ENCODE assay signal across 28 cellular contexts in the genomic region with DNA sequence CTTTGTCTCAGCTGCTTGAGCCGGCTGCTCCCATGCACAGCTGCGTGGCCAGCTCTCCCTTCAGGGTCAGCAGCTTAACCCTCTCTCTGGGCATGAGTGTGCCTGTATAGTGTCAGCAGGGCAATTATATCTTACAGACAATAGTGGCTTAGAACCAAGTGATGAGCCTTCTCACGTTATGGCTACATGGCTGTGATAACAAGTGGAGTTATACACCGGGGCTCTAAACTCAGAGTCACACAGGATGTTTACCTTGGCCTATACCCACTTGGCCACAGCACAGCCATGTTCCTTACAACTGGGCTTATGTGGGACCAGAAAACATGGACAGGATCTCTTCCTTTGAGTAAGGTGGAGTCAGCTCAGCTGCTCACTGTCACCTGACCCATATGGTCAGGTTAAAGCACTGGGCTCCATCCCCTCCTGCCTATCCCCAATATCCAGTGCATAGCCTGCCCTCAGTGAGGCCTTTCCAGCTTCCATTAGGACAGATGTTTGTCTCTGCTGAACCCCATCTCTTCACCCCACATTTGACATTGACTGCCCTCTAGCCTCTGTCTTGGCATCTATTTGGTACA.
"Had no signal": no experiment of that assay in that cellular context is flagged by ENCODE, and none has a peak within 500 bp of the region (broad histone marks: within the 10 kb centered on the region; RNA-seq: fewer than 3 reads in every experiment).

No MANE protein-coding gene starts in this region.

- H3K4me3 ChIP-seq: ascending aorta, heart right ventricle, left ventricle myocardium inferior, mucosa of descending colon, psoas muscle, smooth muscle cell, tibial nerve had no signal

- H3K27me3 ChIP-seq: ascending aorta, brain microvascular endothelial cell, tibial nerve had no signal

- H3K36me3 Mint-ChIP-seq: activated CD4-positive, alpha-beta memory T cell treated with anti-CD3 and anti-CD28 coated beads for 36 hours; activated naive CD8-positive, alpha-beta T cell treated with anti-CD3 and anti-CD28 coated beads for 36 hours; stimulated activated memory B cell treated with anti-CD40 and anti-IgM and Interleukin-4, amounts not matched to agents 10 μg/mL and 1 μg/mL and 100 μg/mL, for 72 hours had no signal

- H3K9me3 ChIP-seq: ascending aorta, heart right ventricle, left ventricle myocardium inferior, mucosa of descending colon, psoas muscle, tibial nerve had no signal

- H3K27me3 Mint-ChIP-seq: activated CD4-positive, alpha-beta T cell treated with anti-CD3 and anti-CD28 coated beads, Interleukin-2, amount 10 ng/mL, durations not matched to agents 24 days and 14 days had no signal

- H3K9me3 Mint-ChIP-seq: activated CD4-positive, alpha-beta memory T cell treated with anti-CD3 and anti-CD28 coated beads for 36 hours; activated CD4-positive, alpha-beta T cell treated with anti-CD3 and anti-CD28 coated beads, Interleukin-2, amount 10 ng/mL, durations not matched to agents 24 days and 14 days; activated naive CD4-positive, alpha-beta T cell treated with anti-CD3 and anti-CD28 coated beads for 36 hours; activated naive CD8-positive, alpha-beta T cell treated with anti-CD3 and anti-CD28 coated beads for 36 hours; activated T-helper 1 cell treated with anti-CD3 and anti-CD28 coated beads, Interleukin-12 subunit alpha, Interleukin-12 subunit beta, Interleukin-2, Interleukin-4 antibody, amounts not matched to agents 30 ng/mL and 10 ng/mL and 1 ng/mL, durations not matched to agents 14 hours and 24 hours and 36 hours; stimulated activated memory B cell treated with anti-CD40 and anti-IgM and Interleukin-4, amounts not matched to agents 10 μg/mL and 1 μg/mL and 100 μg/mL, for 72 hours; T-helper 1 cell treated with Interleukin-12 subunit alpha and Interleukin-12 subunit beta and Interleukin-4 antibody, amounts not matched to agents 30 μg/mL and 1 μg/mL, for 36 hours had no signal

- H3K79me2 ChIP-seq: parathyroid adenoma had no signal

- FAIRE-seq: endothelial cell of umbilical vein had no signal

- H3K4me1 Mint-ChIP-seq: activated CD4-positive, alpha-beta T cell treated with anti-CD3 and anti-CD28 coated beads, Interleukin-2, amount 10 ng/mL, durations not matched to agents 24 days and 14 days; activated naive CD8-positive, alpha-beta T cell treated with anti-CD3 and anti-CD28 coated beads for 36 hours; stimulated activated memory B cell treated with anti-CD40 and anti-IgM and Interleukin-4, amounts not matched to agents 10 μg/mL and 1 μg/mL and 100 μg/mL, for 72 hours had no signal

- H3K4me1 ChIP-seq: ascending aorta, heart right ventricle, left ventricle myocardium inferior, parathyroid adenoma, psoas muscle, tibial nerve had no signal

- H2AFZ ChIP-seq: parathyroid adenoma had no signal

- H3K4me2 ChIP-seq: smooth muscle cell had no signal

- H3K36me3 ChIP-seq: ascending aorta, brain microvascular endothelial cell, heart right ventricle, left ventricle myocardium inferior, tibial nerve had no signal

- H3K27ac Mint-ChIP-seq: activated CD4-positive, alpha-beta memory T cell treated with anti-CD3 and anti-CD28 coated beads for 36 hours; activated CD4-positive, alpha-beta T cell treated with anti-CD3 and anti-CD28 coated beads, Interleukin-2, amount 10 ng/mL, durations not matched to agents 24 days and 14 days; activated naive CD4-positive, alpha-beta T cell treated with anti-CD3 and anti-CD28 coated beads for 36 hours; activated naive CD8-positive, alpha-beta T cell treated with anti-CD3 and anti-CD28 coated beads for 36 hours; activated T-helper 1 cell treated with anti-CD3 and anti-CD28 coated beads, Interleukin-12 subunit alpha, Interleukin-12 subunit beta, Interleukin-2, Interleukin-4 antibody, amounts not matched to agents 30 ng/mL and 10 ng/mL and 1 ng/mL, durations not matched to agents 14 hours and 24 hours and 36 hours; stimulated activated memory B cell treated with anti-CD40 and anti-IgM and Interleukin-4, amounts not matched to agents 10 μg/mL and 1 μg/mL and 100 μg/mL, for 72 hours; T-helper 1 cell treated with Interleukin-12 subunit alpha and Interleukin-12 subunit beta and Interleukin-4 antibody, amounts not matched to agents 30 μg/mL and 1 μg/mL, for 36 hours had no signal

- H3K4me3 Mint-ChIP-seq: activated CD4-positive, alpha-beta memory T cell treated with anti-CD3 and anti-CD28 coated beads for 36 hours; activated CD4-positive, alpha-beta T cell treated with anti-CD3 and anti-CD28 coated beads, Interleukin-2, amount 10 ng/mL, durations not matched to agents 24 days and 14 days; activated naive CD4-positive, alpha-beta T cell treated with anti-CD3 and anti-CD28 coated beads for 36 hours; activated naive CD8-positive, alpha-beta T cell treated with anti-CD3 and anti-CD28 coated beads for 36 hours; activated T-helper 1 cell treated with anti-CD3 and anti-CD28 coated beads, Interleukin-12 subunit alpha, Interleukin-12 subunit beta, Interleukin-2, Interleukin-4 antibody, amounts not matched to agents 30 ng/mL and 10 ng/mL and 1 ng/mL, durations not matched to agents 14 hours and 24 hours and 36 hours; stimulated activated memory B cell treated with anti-CD40 and anti-IgM and Interleukin-4, amounts not matched to agents 10 μg/mL and 1 μg/mL and 100 μg/mL, for 72 hours; T-helper 1 cell treated with Interleukin-12 subunit alpha and Interleukin-12 subunit beta and Interleukin-4 antibody, amounts not matched to agents 30 μg/mL and 1 μg/mL, for 36 hours had no signal

- H3K27ac ChIP-seq: ascending aorta, brain microvascular endothelial cell, heart right ventricle, left ventricle myocardium inferior, parathyroid adenoma, psoas muscle, tibial nerve had no signal

- DNase-seq: activated CD4-positive, alpha-beta memory T cell treated with anti-CD3 and anti-CD28 coated beads for 36 hours; activated CD4-positive, alpha-beta T cell treated with anti-CD3 and anti-CD28 coated beads, Interleukin-2, amount 10 ng/mL, durations not matched to agents 24 days and 14 days; activated CD4-positive, CD25-positive, alpha-beta regulatory T cell treated with anti-CD3 and anti-CD28 coated beads, Interleukin-2, amount 50 U/mL, for 72 hours; activated CD8-positive, alpha-beta memory T cell treated with anti-CD3 and anti-CD28 coated beads, Interleukin-2, amount 50 U/mL, for 4 hours; activated effector memory CD4-positive, alpha-beta T cell treated with anti-CD3 and anti-CD28 coated beads, Interleukin-2, amount 50 U/mL, for 16 hours; activated naive CD4-positive, alpha-beta T cell treated with anti-CD3 and anti-CD28 coated beads for 36 hours; activated naive CD8-positive, alpha-beta T cell treated with anti-CD3 and anti-CD28 coated beads for 36 hours; activated T-cell treated with anti-CD3 and anti-CD28 coated beads, Interleukin-2, amount 50 U/mL, for 1 hour; brain microvascular endothelial cell; caudate nucleus; foreskin melanocyte; heart right ventricle; left ventricle myocardium inferior; mucosa of descending colon; nucleus accumbens; psoas muscle; stimulated activated CD4-positive, alpha-beta T cell treated with anti-CD3 and anti-CD28 coated beads, Interleukin-1b, Interleukin-23, amount 100 ng/mL, for 48 hours; stimulated activated CD4-positive, alpha-beta T cell treated with anti-CD3 and anti-CD28 coated beads, Interleukin-4, amount 100 ng/mL, for 4 hours; stimulated activated CD8-positive, alpha-beta memory T cell treated with anti-CD3 and anti-CD28 coated beads, Interleukin-4, amount 100 ng/mL, for 48 hours; T1000 had no signal
